Comparison of ENCODE assay signal across 10 cellular contexts in the genomic region with DNA sequence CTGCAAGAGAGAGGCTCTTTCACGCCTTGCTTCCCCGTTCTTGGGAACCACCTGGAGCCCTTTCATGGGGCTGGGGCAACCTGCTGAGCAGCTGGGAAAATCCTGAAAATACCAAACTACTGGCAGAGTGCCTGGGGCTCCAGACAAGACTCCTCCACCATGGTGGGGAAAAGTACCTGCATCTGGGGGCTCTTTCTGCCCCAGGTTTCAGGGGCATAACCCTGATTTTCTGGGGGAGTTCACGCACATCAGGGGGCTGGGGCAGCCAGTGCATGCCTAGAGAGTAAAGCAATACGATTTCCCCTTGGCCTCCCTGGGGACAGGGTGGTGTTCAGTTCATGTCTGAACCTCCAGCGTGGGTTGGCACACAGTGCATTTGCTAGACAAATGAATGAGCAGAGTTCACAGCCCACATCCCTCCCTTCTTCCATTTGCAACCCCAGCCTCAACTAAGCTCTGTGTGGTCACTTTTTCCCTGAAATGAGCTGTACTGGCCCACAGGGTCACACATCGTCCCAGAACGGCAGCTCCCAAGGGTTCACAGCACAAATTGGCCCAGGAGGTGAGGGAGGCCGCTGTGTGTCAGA. TPM values are rescaled to one million over a fixed set of nuclear protein-coding genes. Genes with fewer than 3 reads are reported as not detected.
DNase-seq lines count a peak whose midpoint lies in the region; ATAC-seq and TF ChIP-seq lines count a peak whose summit lies in the region.
"Had no signal": no experiment of that assay in that cellular context is flagged by ENCODE, and none has a peak within 500 bp of the region (broad histone marks: within the 10 kb centered on the region; RNA-seq: fewer than 3 reads in every experiment).

No MANE protein-coding gene starts in this region.

- TF ChIP-seq CTCF in RWPE1 (conservative IDR thresholded peaks at IDR 0.05; ENCODE audit: low read depth): no peak

- ATAC-seq in GM19397 (IDR thresholded peaks at IDR 0.05; ENCODE audit: unreplicated experiment): peak; percentile 66
- ATAC-seq in HG02798 (IDR thresholded peaks at IDR 0.05; ENCODE audit: poor library complexity, unreplicated experiment): peak; percentile 81
- peak; percentile 26 for ATAC-seq in sciatic nerve
- ATAC-seq in activated CD4-positive, alpha-beta T cell treated with anti-CD3 and anti-CD28 coated beads for 36 hours: no peak
- ATAC-seq: T-cell had no signal

- no peak overlapping the region for H3K27ac Mint-ChIP-seq in activated CD4-positive, alpha-beta T cell treated with anti-CD3 and anti-CD28 coated beads for 36 hours
- H3K27ac Mint-ChIP-seq: T-cell had no signal

- H3K4me3 Mint-ChIP-seq in activated CD4-positive, alpha-beta T cell treated with anti-CD3 and anti-CD28 coated beads for 36 hours: no peak overlapping the region
- H3K4me3 Mint-ChIP-seq: T-cell had no signal

- CTCF ChIA-PET in RWPE1 (lab: Yijun Ruan, JAX): interaction anchor here (1.5 kb wide), 1 partner anchor 53 kb away, joined by 3 read pairs; no protein-coding TSS in a partner anchor
- CTCF ChIA-PET in activated CD4-positive, alpha-beta T cell treated with anti-CD3 and anti-CD28 coated beads for 36 hours (lab: Charles Lee): interaction anchor here (0.5 to 1.1 kb wide), 3 partner anchors 110 to 779 kb away, joined by 3 read pairs; no protein-coding TSS in a partner anchor

- intact Hi-C loops in sciatic nerve (cut with DNase I): no loop called here
- intact Hi-C loops in activated CD4-positive, alpha-beta T cell treated with anti-CD3 and anti-CD28 coated beads for 36 hours (cut with DNase I, micrococcal nuclease): no loop called here

- POLR2A ChIA-PET in RWPE1 (lab: Yijun Ruan, JAX; ENCODE audit: low non-redundant PET): interaction anchor here (0.6 kb wide), 1 partner anchor 84 kb away, joined by 5 read pairs; no protein-coding TSS in a partner anchor
- POLR2A ChIA-PET in activated CD4-positive, alpha-beta T cell treated with anti-CD3 and anti-CD28 coated beads for 36 hours (lab: Charles Lee): no interaction called here

- no peaks in the 10 kb centered on the region for H3K36me3 Mint-ChIP-seq in activated CD4-positive, alpha-beta T cell treated with anti-CD3 and anti-CD28 coated beads for 36 hours (ENCODE audit: low read depth)
- H3K36me3 Mint-ChIP-seq: T-cell had no signal

- H3K4me1 Mint-ChIP-seq in activated CD4-positive, alpha-beta T cell treated with anti-CD3 and anti-CD28 coated beads for 36 hours: no peaks in the 10 kb centered on the region

- DNase-seq in RWPE1 (ENCODE audit: low spot score) (no peak), sciatic nerve (ENCODE audit: low spot score) (no peak), MV-4-11 (lab: John Stamatoyannopoulos, UW) (no peak), pons (ENCODE audit: low spot score) (no peak)
- no peak for DNase-seq in activated CD4-positive, alpha-beta T cell treated with anti-CD3 and anti-CD28 coated beads for 36 hours
- DNase-seq: GDM1, NCI-H2029 treated with DMSO at 0.1 percent for 48 hours, T-cell had no signal

- peak overlapping the region; percentile 84 for H3K27ac ChIP-seq in RWPE1

- H3K27me3 Mint-ChIP-seq in activated CD4-positive, alpha-beta T cell treated with anti-CD3 and anti-CD28 coated beads for 36 hours: no peaks in the 10 kb centered on the region
- H3K27me3 Mint-ChIP-seq: T-cell had no signal

- no peaks in the 10 kb centered on the region for H3K9me3 Mint-ChIP-seq in activated CD4-positive, alpha-beta T cell treated with anti-CD3 and anti-CD28 coated beads for 36 hours (ENCODE audit: low read depth)
- H3K9me3 Mint-ChIP-seq: T-cell had no signal

RNA-seq across cellular contexts. Expression of a gene that starts 5.2 kb away (rescaled TPM):
- 98.8 TPM for total RNA-seq in sciatic nerve
- total RNA-seq in activated CD4-positive, alpha-beta T cell treated with anti-CD3 and anti-CD28 coated beads for 36 hours: under 1 TPM; 0.87 to 0.91 TPM

RNA-seq across cellular contexts. Expression of a gene that starts 55.3 kb away (rescaled TPM):
- total RNA-seq in sciatic nerve: not detected
- total RNA-seq in activated CD4-positive, alpha-beta T cell treated with anti-CD3 and anti-CD28 coated beads for 36 hours: not detected
- total RNA-seq: T-cell had no signal

Comparison
In these comparisons a context has a peak if more than half of its experiments do, and no peak if none do; other contexts are left out.
1. RNA of a gene that starts 5.2 kb away (total RNA-seq): 98.8 TPM in sciatic nerve (single experiment); 0.87 to 0.91 TPM in activated CD4-positive, alpha-beta T cell treated with anti-CD3 and anti-CD28 coated beads for 36 hours; every median in the first group is over 10 times any median in the second.